In the genomic region with DNA sequence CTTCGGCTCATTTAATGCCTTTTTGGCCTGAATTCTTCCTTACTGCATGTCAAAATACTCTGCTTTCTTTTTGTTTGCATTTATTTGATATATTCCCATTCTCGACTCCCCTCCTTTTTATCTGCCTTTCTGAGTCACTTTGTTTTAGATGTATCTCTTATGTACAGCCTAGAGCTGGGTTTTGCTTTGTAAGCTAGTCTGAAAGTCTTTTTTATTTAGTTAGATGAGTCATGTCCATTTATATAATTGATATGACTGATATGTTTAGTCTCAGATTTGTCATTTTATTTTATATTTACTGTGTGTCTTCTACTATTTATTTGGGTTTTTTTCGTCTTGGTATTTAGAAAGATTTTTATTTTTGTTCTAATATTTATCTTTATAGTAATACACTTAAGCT, we compare ENCODE assay signal across 1 cellular context.
TF ChIP-seq lines count a peak whose summit lies in the region.

No MANE protein-coding gene starts in this region.

TF ChIP-seq in HepG2, 621 proteins besides CTCF, POLR2A, EP300 and RAD21:
- TF ChIP-seq TCF7L2 (IDR thresholded peaks at IDR 0.05; ENCODE audit: low read depth, low read length) (no peak), NR2F1 (CRISPR knock-in tag; IDR thresholded peaks at IDR 0.05) (no peak), ZNF121 (CRISPR knock-in tag; IDR thresholded peaks at IDR 0.05) (no peak), ZNF776 (CRISPR knock-in tag; IDR thresholded peaks at IDR 0.05) (no peak), CHD2 (IDR thresholded peaks at IDR 0.05; ENCODE audit: low read depth, low read length) (no peak)
